Comparison of ENCODE assay signal across 8 cellular contexts in the genomic region with DNA sequence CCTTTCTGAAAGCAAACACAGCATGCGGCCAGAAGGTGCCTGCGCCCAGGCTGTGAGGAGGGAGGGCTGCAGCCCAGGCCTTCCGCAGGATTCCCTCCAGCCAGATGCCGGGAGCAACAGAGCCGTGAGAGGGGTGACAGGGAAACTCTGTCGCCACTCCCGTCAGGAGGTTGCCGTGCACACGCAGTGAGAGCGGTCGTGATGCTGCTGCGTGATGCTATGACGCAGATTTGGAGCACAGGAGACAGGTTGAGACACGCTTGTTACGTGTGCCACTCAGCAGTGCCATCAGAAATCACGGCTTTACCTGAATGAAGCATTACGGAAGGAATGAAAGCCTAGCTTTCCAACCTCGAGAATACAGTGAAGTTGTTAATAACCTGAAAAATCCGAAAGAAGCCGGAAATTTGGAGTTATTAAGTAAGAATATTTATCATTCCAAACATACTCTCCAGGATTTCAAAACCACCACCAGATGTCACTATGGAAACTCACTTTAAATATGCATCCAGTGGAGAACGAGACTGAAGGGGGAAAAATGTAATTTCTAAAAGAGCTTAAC. TPM values are rescaled to one million over a fixed set of nuclear protein-coding genes. Genes with fewer than 3 reads are reported as not detected.
DNase-seq lines count a peak whose midpoint lies in the region; ATAC-seq and TF ChIP-seq lines count a peak whose summit lies in the region.

No MANE protein-coding gene starts in this region.

- H2AK5ac ChIP-seq in trophoblast cell (ENCODE audit: low read length) = no peak overlapping the region

- H3K4me3 ChIP-seq in trophoblast cell (ENCODE audit: low read depth, low read length) = no peak overlapping the region

- H3K79me2 ChIP-seq in trophoblast cell (ENCODE audit: control insufficient read depth, insufficient read depth, low read length, poor library complexity) = no peaks in the 10 kb centered on the region

- H3K18ac ChIP-seq in trophoblast cell (ENCODE audit: low read length) = no peak overlapping the region

- H3K23ac ChIP-seq in trophoblast cell (ENCODE audit: low read length) = no peak overlapping the region

- H4K91ac ChIP-seq in trophoblast cell (ENCODE audit: low read depth, low read length) = no peak overlapping the region

- H3K4me2 ChIP-seq in trophoblast cell (ENCODE audit: low read length) = no peak overlapping the region

- H3K27me3 ChIP-seq in trophoblast cell (ENCODE audit: insufficient read depth, low read length) = no peaks in the 10 kb centered on the region

- H2BK5ac ChIP-seq in trophoblast cell (ENCODE audit: low read depth, low read length, poor library complexity) = no peak overlapping the region

- no peak overlapping the region for H2BK12ac ChIP-seq in trophoblast cell (ENCODE audit: low read length)

- peaks cover 3 to 7% of the 10 kb centered on the region in 2 experiments for H3K36me3 ChIP-seq in trophoblast cell (ENCODE audit: control insufficient read depth in 1 of 2, insufficient read depth in 2 of 2, low read length in 2 of 2)

- no CpG with 5 or more reads among the region's 21 CpGs for WGBS in trophoblast cell (ENCODE audit: extremely low coverage, insufficient coverage, insufficient read length)

- H3K14ac ChIP-seq in trophoblast cell (ENCODE audit: low read length) = no peak overlapping the region

- peaks cover under 1 to 2% of the 10 kb centered on the region in 2 experiments for H3K4me1 ChIP-seq in trophoblast cell (ENCODE audit: control insufficient read depth in 1 of 2, insufficient read depth in 2 of 2, low read length in 2 of 2)

- POLR2A ChIA-PET in GM10248 (lab: Yijun Ruan, JAX) = no interaction called here

- H4K12ac ChIP-seq in trophoblast cell (ENCODE audit: low read depth, low read length) = no peak overlapping the region

- no peak for DNase-seq in GM10248 (ENCODE audit: extremely low spot score)
- DNase-seq in RPMI7951 (ENCODE audit: low read depth) = peak; percentile 38
- peak; percentile 48 for DNase-seq in fibroblast of the conjunctiva (ENCODE audit: low read depth)
- DNase-seq in trophoblast cell = peak; percentile 56 to 89
- no peak for DNase-seq in NCI-H1930 (lab: John Stamatoyannopoulos, UW)
- no peak for DNase-seq in activated T-cell treated with anti-CD3 and anti-CD28 coated beads, Interleukin-2, amount 50 U/mL, for 1 hour
- no peak for DNase-seq in GM19238 (ENCODE audit: insufficient read length, low spot score)

- CTCF ChIA-PET in GM10248 (lab: Yijun Ruan, JAX) = no interaction called here

- no peaks in the 10 kb centered on the region for H3K9me3 ChIP-seq in trophoblast cell (ENCODE audit: insufficient read depth, low read depth, low read length)

- H4K8ac ChIP-seq in trophoblast cell (ENCODE audit: low read depth, low read length) = no peak overlapping the region

- H3K79me1 ChIP-seq in trophoblast cell (ENCODE audit: low read length) = peaks cover 4% of the 10 kb centered on the region

- TF ChIP-seq CTCF in GM10248 (IDR thresholded peaks at IDR 0.05; ENCODE audit: control extremely low read depth, extremely low read depth, low read depth, missing control alignments) = peak; percentile 1

- no peak overlapping the region for H3K9ac ChIP-seq in trophoblast cell (ENCODE audit: low read length)

- ATAC-seq in GM19397 (IDR thresholded peaks at IDR 0.05; ENCODE audit: unreplicated experiment) = no peak

- no peak overlapping the region for H2AFZ ChIP-seq in trophoblast cell (ENCODE audit: insufficient read depth, low read length, poor library complexity)

- no peak overlapping the region for H2BK120ac ChIP-seq in trophoblast cell (ENCODE audit: insufficient read depth, low read length, poor library complexity)

- peak overlapping the region; percentile 9 for H3K4ac ChIP-seq in trophoblast cell (ENCODE audit: low read depth, low read length)

- no peak overlapping the region for H3K27ac ChIP-seq in trophoblast cell (ENCODE audit: low read depth, low read length)

RNA-seq across cellular contexts. Expression of a gene that starts 54.4 kb away (rescaled TPM):
- 92.8 and 111 TPM in 2 replicates for total RNA-seq in RPMI7951 (2014; rRNA removed; shearing (Covaris generic))
- 37.6 and 37.9 TPM in 2 replicates for polyA plus RNA-seq in trophoblast cell (2013)

Comparison
In these comparisons a context has a peak if more than half of its experiments do, and no peak if none do; other contexts are left out.
1. DNase-seq: peak in RPMI7951 (single experiment), fibroblast of the conjunctiva (single experiment) and trophoblast cell (2 of 2); none in GM10248 (single experiment), NCI-H1930 (0 of 2), activated T-cell treated with anti-CD3 and anti-CD28 coated beads, Interleukin-2, amount 50 U/mL, for 1 hour (single experiment) and GM19238 (single experiment).